Comparison of ENCODE assay signal across 16 cellular contexts in the genomic region with DNA sequence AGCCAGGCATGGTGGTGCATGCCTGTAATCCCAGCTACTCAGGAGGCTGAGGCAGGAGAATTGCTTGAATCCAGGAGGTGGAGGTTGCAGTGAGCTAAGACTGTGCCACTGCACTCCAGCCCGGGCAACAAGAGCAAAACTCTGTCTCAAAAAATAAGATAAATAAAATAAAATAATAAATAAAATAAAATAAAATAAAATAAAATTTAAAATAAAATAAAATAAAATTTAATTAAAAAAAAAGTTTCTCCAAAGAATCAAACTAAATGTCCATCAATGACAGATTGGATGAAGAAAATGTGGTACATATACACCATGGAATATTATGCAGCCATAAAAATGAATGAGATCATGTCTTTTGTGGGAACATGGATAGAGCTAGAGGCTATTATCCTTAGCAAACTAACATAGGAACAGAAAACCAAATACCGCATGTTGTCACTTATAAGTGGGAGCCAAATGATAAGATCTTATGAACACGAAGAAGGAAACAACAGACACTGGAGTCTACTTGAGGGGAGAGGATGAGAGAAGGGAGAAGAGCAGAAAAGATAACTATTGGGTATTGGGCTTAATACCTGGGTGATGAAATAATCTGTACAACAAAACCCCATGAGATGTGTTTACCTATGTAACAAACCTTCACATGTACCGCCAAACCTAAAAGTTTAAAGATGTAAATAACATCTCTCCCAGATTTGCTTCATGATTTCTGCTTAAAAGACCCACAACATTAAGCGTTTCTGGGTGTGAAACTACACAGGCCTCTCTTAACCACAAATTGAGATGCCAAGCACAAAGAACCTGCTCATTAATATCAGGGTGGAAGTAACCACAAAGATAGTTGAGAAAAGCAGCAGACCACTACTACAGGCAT. TPM values are rescaled to one million over a fixed set of nuclear protein-coding genes. Genes with fewer than 3 reads are reported as not detected.
"Had no signal": no experiment of that assay in that cellular context is flagged by ENCODE, and none has a peak within 500 bp of the region (broad histone marks: within the 10 kb centered on the region; RNA-seq: fewer than 3 reads in every experiment).

No MANE protein-coding gene starts in this region.

RNA-seq across cellular contexts. Expression of a gene that starts 18.2 kb away (rescaled TPM):
- total RNA-seq: activated T-helper 17 cell treated with anti-CD3 and anti-CD28 coated beads, Interleukin-2, amount 50 U/mL, for 72 hours; bronchial epithelial cell; epithelial cell of proximal tubule; fibroblast of villous mesenchyme; heart right ventricle; kidney epithelial cell; left lobe of liver; lower lobe of right lung; mesenteric fat pad; mucosa of gallbladder; omental fat pad; right lobe of liver; stomach; suprapubic skin; tibial nerve; urinary bladder had no signal

RNA-seq across cellular contexts. Expression of a gene that starts 34.0 kb away (rescaled TPM):
- total RNA-seq: bronchial epithelial cell, epithelial cell of proximal tubule, fibroblast of villous mesenchyme, kidney epithelial cell, left lobe of liver, lower lobe of right lung, mesenteric fat pad, mucosa of gallbladder, urinary bladder had no signal

RNA-seq across cellular contexts. Expression of a gene that starts 55.2 kb away (rescaled TPM):
- total RNA-seq: bronchial epithelial cell, fibroblast of villous mesenchyme, left lobe of liver, mesenteric fat pad, suprapubic skin, tibial nerve had no signal
